In genomic region chr15:35757323-35757722, GRCh38 we compare ENCODE assay signal across 1 cellular context.
TF ChIP-seq lines count a peak whose summit lies in the region.

No MANE protein-coding gene starts in this region.

TF ChIP-seq in HEK293, 187 proteins besides CTCF, POLR2A, EP300 and RAD21 (continued from another document):
- 0 out of 2 replicates have a peak, but pooled peaks have one; percentile 15 for TF ChIP-seq ZBTB17 (tag by site-specific recombination; IDR thresholded peaks at IDR 0.05)
- TF ChIP-seq PRDM6 (tag by site-specific recombination; IDR thresholded peaks at IDR 0.05): peak; percentile 86
- TF ChIP-seq BCL11A (tag by site-specific recombination; IDR thresholded peaks at IDR 0.05; ENCODE audit: low read depth): 0 out of 2 replicates have a peak, but pooled peaks have one; percentile 49
- no peak for TF ChIP-seq ZNF202 (tag by site-specific recombination; IDR thresholded peaks at IDR 0.05; ENCODE audit: borderline replicate concordance)
- no peak for TF ChIP-seq AEBP2 (tag by site-specific recombination; IDR thresholded peaks at IDR 0.05; ENCODE audit: borderline replicate concordance)
TF ChIP-seq in HEK293: peak in this region for 17.
